ENCODE assay signal across 8 cellular contexts in the genomic region with DNA sequence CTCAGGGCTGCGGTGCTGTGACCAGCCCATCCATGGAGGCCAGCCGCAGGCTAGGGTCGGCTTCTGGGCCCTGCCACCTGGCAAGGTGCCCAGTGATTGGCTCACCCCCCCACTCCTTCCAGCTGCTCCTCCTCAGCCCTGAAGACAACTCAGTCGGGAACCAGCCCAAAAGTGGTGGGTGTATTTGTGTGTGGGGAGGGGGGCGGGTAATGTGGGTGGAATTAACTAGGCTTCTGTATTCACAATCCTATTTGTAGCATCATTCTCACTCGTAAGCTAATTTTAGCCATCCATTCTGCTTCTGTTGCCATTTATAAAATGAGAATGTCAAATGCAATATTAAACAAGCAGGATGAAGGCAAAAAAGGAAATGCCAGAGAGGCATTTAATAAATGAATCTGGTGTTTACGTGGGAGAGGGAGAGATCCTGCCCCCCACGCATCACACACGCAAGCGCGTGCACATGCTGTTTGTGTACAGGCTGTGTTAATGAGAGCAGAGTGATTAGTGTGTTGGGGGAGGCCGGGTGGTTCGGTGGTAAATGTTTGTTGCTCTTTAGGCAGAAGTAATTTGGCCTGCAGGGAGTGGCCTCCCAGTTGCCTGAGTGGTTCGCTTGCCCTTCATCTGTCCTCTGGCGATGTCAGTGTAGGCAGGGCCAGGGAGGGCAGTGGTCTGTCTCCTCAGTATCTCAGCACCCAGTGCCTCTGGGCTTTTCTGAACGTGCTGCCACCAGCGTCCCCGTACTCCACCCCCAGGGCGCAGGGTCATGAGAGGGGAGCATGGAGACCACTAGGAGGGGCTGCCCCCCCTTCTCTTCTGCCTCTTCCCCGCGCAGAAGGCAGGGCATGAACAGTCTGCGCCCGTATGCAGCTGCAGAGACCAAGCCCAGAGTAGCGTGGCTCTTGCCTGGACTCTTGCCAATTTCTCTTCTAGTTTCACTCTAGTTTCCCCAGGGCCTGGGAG.
DNase-seq lines count a peak whose midpoint lies in the region; ATAC-seq and TF ChIP-seq lines count a peak whose summit lies in the region.

No MANE protein-coding gene starts in this region.

- no peak overlapping the region for H3K4me3 ChIP-seq in A673 (ENCODE audit: low read depth, low read length, poor library complexity, severe bottlenecking)

- CTCF ChIA-PET in A673 (lab: Charles Lee): interaction anchor here (1.1 kb wide), 1 partner anchor 67 kb away, joined by 3 read pairs; no protein-coding TSS in a partner anchor

- H3K36me3 Mint-ChIP-seq in activated naive CD4-positive, alpha-beta T cell treated with anti-CD3 and anti-CD28 coated beads, Interleukin-2, amount 50 U/mL, for 72 hours: no peaks in the 10 kb centered on the region

- H3K9me3 Mint-ChIP-seq in activated naive CD4-positive, alpha-beta T cell treated with anti-CD3 and anti-CD28 coated beads, Interleukin-2, amount 50 U/mL, for 72 hours: no peaks in the 10 kb centered on the region

- H3K36me3 ChIP-seq in A673 (ENCODE audit: insufficient read depth, low read length, poor library complexity, severe bottlenecking): no peaks in the 10 kb centered on the region

- POLR2A ChIA-PET in A673 (lab: Charles Lee; ENCODE audit: low non-redundant PET): no interaction called here

- H3K27ac ChIP-seq in A673 (ENCODE audit: low read depth, low read length, poor library complexity, severe bottlenecking): peak overlapping the region; percentile 53

- DNase-seq in A673 (ENCODE audit: low spot score) (peak; percentile 73), NCI-H526 (lab: John Stamatoyannopoulos, UW) (peak; percentile 72 to 86), left ventricle myocardium superior (peak; percentile 62), retina (peak; percentile 89)
- DNase-seq in activated naive CD4-positive, alpha-beta T cell treated with anti-CD3 and anti-CD28 coated beads, Interleukin-2, amount 50 U/mL, for 72 hours (ENCODE audit: low spot score in 2 of 2): peak in 1 of 2 donors; percentile 27
- DNase-seq in NK-92 treated with Interleukin-12 subunit alpha and Interleukin-12 subunit beta, amount 100 ng/mL, for 24 hours (lab: John Stamatoyannopoulos, UW): no peak

- ATAC-seq in GM18861 (IDR thresholded peaks at IDR 0.05; ENCODE audit: unreplicated experiment): peak; percentile 32
- ATAC-seq in HG03175 (IDR thresholded peaks at IDR 0.05; ENCODE audit: unreplicated experiment): peak; percentile 60
- peak; percentile 18 to 46 for ATAC-seq in activated naive CD4-positive, alpha-beta T cell treated with anti-CD3 and anti-CD28 coated beads, Interleukin-2, amount 50 U/mL, for 72 hours
- ATAC-seq in left ventricle myocardium superior: peak; percentile 87

- intact Hi-C loops in A673 (cut with micrococcal nuclease; ENCODE audit: unreplicated experiment): no loop called here
- intact Hi-C loops in left ventricle myocardium superior (cut with micrococcal nuclease): no loop called here

- TF ChIP-seq CTCF in A673 (conservative IDR thresholded peaks at IDR 0.05; ENCODE audit: low read depth, low read length): no peak

- peak overlapping the region; percentile 82 for H3K27ac Mint-ChIP-seq in activated naive CD4-positive, alpha-beta T cell treated with anti-CD3 and anti-CD28 coated beads, Interleukin-2, amount 50 U/mL, for 72 hours

- peaks cover 23% of the 10 kb centered on the region for H3K4me1 ChIP-seq in A673 (ENCODE audit: insufficient read depth, low read length, poor library complexity, severe bottlenecking)

- no peaks in the 10 kb centered on the region for H3K27me3 ChIP-seq in A673 (replicated peaks; ENCODE audit: insufficient read depth, low read depth, low read length, poor library complexity)

- no TSS peak for BruUV-seq in A673 (replicated peaks; lab: Mats Ljungman, UMichigan)

- H3K9me3 ChIP-seq in A673 (ENCODE audit: low read depth, low read length, poor library complexity, severe bottlenecking): no peaks in the 10 kb centered on the region

Comparison
In these comparisons a context has a peak if more than half of its experiments do, and no peak if none do; other contexts are left out.
1. ATAC-seq: peak in every context shown above with its lines; median percentile 87 in left ventricle myocardium superior; 60 in HG03175; 32 in GM18861; 32 in activated naive CD4-positive, alpha-beta T cell treated with anti-CD3 and anti-CD28 coated beads, Interleukin-2, amount 50 U/mL, for 72 hours.